Comparison of ENCODE assay signal across 22 cellular contexts in genomic region chr1:153929433-153929825, GRCh38. TPM values are rescaled to one million over a fixed set of nuclear protein-coding genes. Genes with fewer than 3 reads are reported as not detected.
DNase-seq lines count a peak whose midpoint lies in the region; ATAC-seq, FAIRE-seq and TF ChIP-seq lines count a peak whose summit lies in the region.
"Had no signal": no experiment of that assay in that cellular context is flagged by ENCODE, and none has a peak within 500 bp of the region (broad histone marks: within the 10 kb centered on the region; RNA-seq: fewer than 3 reads in every experiment).

No MANE protein-coding gene starts in this region.

- H3K27me3 Mint-ChIP-seq in CD4-positive, alpha-beta T cell: no peaks in the 10 kb centered on the region
- H3K27me3 Mint-ChIP-seq in progenitor cell of endocrine pancreas: no peaks in the 10 kb centered on the region
- H3K27me3 Mint-ChIP-seq: activated CD8-positive, alpha-beta memory T cell treated with anti-CD3 and anti-CD28 coated beads, Interleukin-2, amount 10 ng/mL, durations not matched to agents 7 days and 5 days had no signal

- peaks cover 0 to 5% of the 10 kb centered on the region in 2 donors for H3K4me1 ChIP-seq in kidney (ENCODE audit: control insufficient read depth in 1 of 2, insufficient read depth in 1 of 2, low read depth in 1 of 2, low read length in 2 of 2)
- H3K4me1 ChIP-seq: ascending aorta, foreskin keratinocyte, SJCRH30 had no signal

- no peak for TF ChIP-seq CTCF in CD4-positive, alpha-beta T cell (IDR thresholded peaks at IDR 0.05)
- TF ChIP-seq CTCF in RWPE1 (conservative IDR thresholded peaks at IDR 0.05; ENCODE audit: low read depth): no peak
- no peak for TF ChIP-seq CTCF in kidney (IDR thresholded peaks at IDR 0.05; ENCODE audit: borderline replicate concordance, extremely low read depth, insufficient read depth)
- no peak for TF ChIP-seq CTCF in progenitor cell of endocrine pancreas (IDR thresholded peaks at IDR 0.05; ENCODE audit: unreplicated experiment)
- no peak for TF ChIP-seq CTCF in omental fat pad (IDR thresholded peaks at IDR 0.05)

- no peaks in the 10 kb centered on the region for H3K9me3 Mint-ChIP-seq in CD4-positive, alpha-beta T cell
- no peaks in the 10 kb centered on the region for H3K9me3 Mint-ChIP-seq in progenitor cell of endocrine pancreas (ENCODE audit: low read depth)

- no peak for DNase-seq in CD4-positive, alpha-beta T cell
- no peak for DNase-seq in RWPE1 (ENCODE audit: low spot score)
- DNase-seq in kidney: peak; percentile 3
- DNase-seq in progenitor cell of endocrine pancreas (ENCODE audit: low spot score, unreplicated experiment): no peak
- DNase-seq in omental fat pad (ENCODE audit: low spot score): no peak
- no peak for DNase-seq in Ammon's horn (ENCODE audit: low spot score)
- no peak for DNase-seq in sciatic nerve (ENCODE audit: low spot score)
- DNase-seq: activated CD8-positive, alpha-beta memory T cell treated with anti-CD3 and anti-CD28 coated beads, Interleukin-2, amount 10 ng/mL, durations not matched to agents 7 days and 5 days; activated effector memory CD4-positive, alpha-beta T cell treated with Interleukin-2 at 50 U/mL for 16 hours; foreskin keratinocyte; NCI-H1436; NCI-H2171 treated with DMSO at 0.1 percent for 48 hours; NCI-H774; sigmoid colon; SJCRH30; stimulated activated CD4-positive, alpha-beta T cell treated with anti-CD3 and anti-CD28 coated beads, Interleukin-1b, Interleukin-23, amount 100 ng/mL, for 48 hours; T-helper 9 cell had no signal

- CTCF ChIA-PET in CD4-positive, alpha-beta T cell (lab: Charles Lee): no interaction called here
- CTCF ChIA-PET in RWPE1 (lab: Yijun Ruan, JAX): interaction anchor here (0.6 kb wide), 2 partner anchors 32 to 65 kb away, joined by 4 to 5 read pairs; no protein-coding TSS in a partner anchor

- H3K9me3 ChIP-seq in CD4-positive, alpha-beta T cell (ENCODE audit: control insufficient read depth, low read length): no peaks in the 10 kb centered on the region
- H3K9me3 ChIP-seq in kidney (ENCODE audit: control insufficient read depth in 1 of 2, low read length in 2 of 2): no peaks in the 10 kb centered on the region
- H3K9me3 ChIP-seq: ascending aorta, ovary, sigmoid colon, SJCRH30 had no signal

- H3K27me3 ChIP-seq in CD4-positive, alpha-beta T cell (ENCODE audit: control insufficient read depth, insufficient read depth, low read length): no peaks in the 10 kb centered on the region
- H3K27me3 ChIP-seq: ascending aorta, foreskin keratinocyte, ovary, sigmoid colon, SJCRH30 had no signal

- intact Hi-C loops in CD4-positive, alpha-beta T cell (cut with DNase I, micrococcal nuclease): loop anchor here in 1 of 2 experiments (10.0 kb wide), 2 partner anchors 255 to 295 kb away; partner anchors contain the start of genes ILF2, NPR1 and UBAP2L
- intact Hi-C loops in kidney (cut with DNase I) (no loop called here), sciatic nerve (cut with DNase I) (no loop called here)

- H3K4me3 ChIP-seq in kidney (ENCODE audit: low read length in 2 of 2): no peak overlapping the region
- H3K4me3 ChIP-seq: ascending aorta, coronary artery, ovary, sigmoid colon, SJCRH30 had no signal

- peaks cover 7 to 27% of the 10 kb centered on the region in 2 donors for H3K36me3 ChIP-seq in kidney (ENCODE audit: control insufficient read depth in 1 of 2, insufficient read depth in 2 of 2, low read length in 2 of 2)
- H3K36me3 ChIP-seq: ovary, SJCRH30 had no signal

- no peak for ATAC-seq in CD4-positive, alpha-beta T cell (ENCODE audit: poor library complexity)
- ATAC-seq in omental fat pad (ENCODE audit: low FRiP score) (no peak), GM21723 (IDR thresholded peaks at IDR 0.05; ENCODE audit: unreplicated experiment) (no peak), sciatic nerve (no peak)
- ATAC-seq: activated CD8-positive, alpha-beta memory T cell treated with anti-CD3 and anti-CD28 coated beads, Interleukin-2, amount 10 ng/mL, durations not matched to agents 7 days and 5 days; foreskin keratinocyte had no signal

- POLR2A ChIA-PET in CD4-positive, alpha-beta T cell (lab: Charles Lee): interaction anchor here (1.0 to 2.3 kb wide), 2 partner anchors 16 to 29 kb away, joined by 3 to 12 read pairs; partner anchors contain the start of genes CRTC2 and DENND4B
- POLR2A ChIA-PET in RWPE1 (lab: Yijun Ruan, JAX; ENCODE audit: low non-redundant PET): interaction anchor here (0.6 kb wide), 1 partner anchor 45 kb away, joined by 3 read pairs; no protein-coding TSS in a partner anchor

- H3K27ac ChIP-seq in CD4-positive, alpha-beta T cell (ENCODE audit: low read depth, low read length): peak overlapping the region; percentile 10
- H3K27ac ChIP-seq in RWPE1 (peak overlapping the region; percentile 13), kidney (ENCODE audit: low read depth in 2 of 2, low read length in 2 of 2) (no peak overlapping the region)
- H3K27ac ChIP-seq: ascending aorta, coronary artery, foreskin keratinocyte, ovary, SJCRH30 had no signal

- no peak overlapping the region for H3K9ac ChIP-seq in kidney (ENCODE audit: low read length in 2 of 2)

- H3K4me3 Mint-ChIP-seq in CD4-positive, alpha-beta T cell: no peak overlapping the region
- no peak overlapping the region for H3K4me3 Mint-ChIP-seq in progenitor cell of endocrine pancreas (ENCODE audit: low read depth)
- H3K4me3 Mint-ChIP-seq: activated CD8-positive, alpha-beta memory T cell treated with anti-CD3 and anti-CD28 coated beads, Interleukin-2, amount 10 ng/mL, durations not matched to agents 7 days and 5 days had no signal

- H3K36me3 Mint-ChIP-seq in CD4-positive, alpha-beta T cell (ENCODE audit: low read depth): peaks cover 33% of the 10 kb centered on the region
- peaks cover 1% of the 10 kb centered on the region for H3K36me3 Mint-ChIP-seq in progenitor cell of endocrine pancreas (ENCODE audit: insufficient read depth)

- no peak overlapping the region for H3K27ac Mint-ChIP-seq in CD4-positive, alpha-beta T cell
- H3K27ac Mint-ChIP-seq in progenitor cell of endocrine pancreas: peak overlapping the region; percentile 25
- H3K27ac Mint-ChIP-seq: activated CD8-positive, alpha-beta memory T cell treated with anti-CD3 and anti-CD28 coated beads, Interleukin-2, amount 10 ng/mL, durations not matched to agents 7 days and 5 days had no signal

- H3K4me1 Mint-ChIP-seq in CD4-positive, alpha-beta T cell (ENCODE audit: low read depth): peaks cover 10% of the 10 kb centered on the region
- H3K4me1 Mint-ChIP-seq in progenitor cell of endocrine pancreas (ENCODE audit: low read depth): no peaks in the 10 kb centered on the region

- no peak for FAIRE-seq in kidney (lab: Jason Lieb, UNC)
- FAIRE-seq: HTR-8/SVneo had no signal

RNA-seq across cellular contexts. Expression of gene GATAD2B, which starts 6.7 kb away (rescaled TPM):
- 10 to 100 TPM; 51.6 to 52.3 TPM for total RNA-seq in CD4-positive, alpha-beta T cell
- total RNA-seq in kidney (49.0 TPM), progenitor cell of endocrine pancreas (48.8 and 52.6 TPM in 2 replicates), omental fat pad (10 to 100 TPM; 14.3 to 26.2 (median 17.8) TPM), sciatic nerve (59.6 TPM)
- 3.6 TPM for polyA plus RNA-seq in kidney (ENCODE audit: insufficient read depth, low read depth, low replicate concordance)

RNA-seq across cellular contexts. Expression of gene DENND4B, which starts 17.1 kb away (rescaled TPM):
- 10 to 100 TPM; 87.0 to 98.7 TPM for total RNA-seq in CD4-positive, alpha-beta T cell
- total RNA-seq in kidney (60.6 TPM), progenitor cell of endocrine pancreas (84.7 and 93.4 TPM in 2 replicates), omental fat pad (10 to 100 TPM; 21.8 to 75.0 (median 50.3) TPM), sciatic nerve (78.9 TPM)
- polyA plus RNA-seq in kidney (ENCODE audit: insufficient read depth, low read depth, low replicate concordance): 13.2 TPM

RNA-seq across cellular contexts. Expression of gene CRTC2, which starts 29.0 kb away (rescaled TPM):
- 100 to 1,000 TPM; 147 to 152 TPM for total RNA-seq in CD4-positive, alpha-beta T cell
- 44.8 TPM for total RNA-seq in kidney
- 28.6 TPM for polyA plus RNA-seq in kidney (ENCODE audit: insufficient read depth, low read depth, low replicate concordance)
- 40.9 and 41.9 TPM in 2 replicates for total RNA-seq in progenitor cell of endocrine pancreas
- 10 to 100 TPM; 11.9 to 17.7 (median 16.3) TPM for total RNA-seq in omental fat pad
- 58.1 TPM for total RNA-seq in sciatic nerve

RNA-seq across cellular contexts. Expression of gene SLC39A1, which starts 33.9 kb away (rescaled TPM):
- total RNA-seq in CD4-positive, alpha-beta T cell: 1 to 10 TPM; 6.4 to 6.9 TPM
- total RNA-seq in kidney (125 TPM), progenitor cell of endocrine pancreas (70.6 and 75.4 TPM in 2 replicates), omental fat pad (100 to 1,000 TPM in 3 of 4 donors, 10 to 100 TPM in 1; 80.5 to 125 (median 116) TPM), sciatic nerve (73.9 TPM)
- polyA plus RNA-seq in kidney (ENCODE audit: insufficient read depth, low read depth, low replicate concordance): 106 TPM

RNA-seq across cellular contexts. Expression of gene CREB3L4, which starts 38.3 kb away (rescaled TPM):
- total RNA-seq in CD4-positive, alpha-beta T cell: 1 to 10 TPM; 2.9 to 3.9 TPM
- total RNA-seq in kidney: 10.9 TPM
- 9.3 TPM for polyA plus RNA-seq in kidney (ENCODE audit: insufficient read depth, low read depth, low replicate concordance)
- 36.6 and 41.7 TPM in 2 replicates for total RNA-seq in progenitor cell of endocrine pancreas
- 10 to 100 TPM in 1 of 4 donors, 1 to 10 TPM in 3; 6.1 to 19.1 (median 8.5) TPM for total RNA-seq in omental fat pad
- total RNA-seq in sciatic nerve: 11.8 TPM

Comparison
In these comparisons a context has a peak if more than half of its experiments do, and no peak if none do; other contexts are left out.
1. H3K27ac ChIP-seq: peak in CD4-positive, alpha-beta T cell (single experiment) and RWPE1 (single experiment); none in kidney (0 of 2).